In the genomic region with DNA sequence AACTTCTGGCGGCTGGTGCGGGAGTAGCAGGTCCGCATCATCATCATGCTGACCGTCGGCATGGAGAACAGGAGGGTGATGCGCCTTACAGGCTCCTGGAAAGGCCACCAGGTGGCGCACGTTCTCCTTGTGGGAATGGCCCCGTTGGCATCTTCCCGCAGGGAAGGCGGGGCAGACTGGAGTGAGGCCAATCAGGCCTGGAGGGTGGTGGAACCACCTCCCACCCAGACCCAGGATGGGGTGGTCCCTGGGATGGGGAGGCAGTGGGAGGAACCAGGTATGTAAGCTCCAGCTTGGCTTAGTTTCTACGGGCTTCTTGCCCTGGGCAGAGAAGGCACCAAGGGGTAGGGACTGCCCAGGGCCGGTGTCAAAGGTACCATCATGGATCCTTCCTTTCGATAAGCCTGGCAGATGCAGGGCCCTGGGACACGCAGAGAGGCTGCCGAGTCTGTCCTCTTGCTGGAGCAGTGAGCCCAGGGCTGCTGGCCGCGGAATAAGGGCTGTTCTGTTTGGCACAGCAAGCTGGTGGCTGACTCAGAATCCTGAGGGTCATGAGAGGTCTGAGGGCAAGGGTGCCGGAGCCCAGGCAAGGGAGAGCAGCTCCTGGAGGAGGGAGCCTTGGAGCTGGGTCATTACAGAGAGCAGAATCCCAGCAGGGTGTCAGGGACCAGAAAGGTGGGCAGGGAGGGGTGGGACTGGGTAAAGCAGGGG, we compare ENCODE assay signal across 8 cellular contexts. TPM values are rescaled to one million over a fixed set of nuclear protein-coding genes. Genes with fewer than 3 reads are reported as not detected.
DNase-seq lines count a peak whose midpoint lies in the region; ATAC-seq and FAIRE-seq lines count a peak whose summit lies in the region.

No MANE protein-coding gene starts in this region.

- no peak overlapping the region for H3K27ac Mint-ChIP-seq in activated naive CD4-positive, alpha-beta T cell treated with anti-CD3 and anti-CD28 coated beads, Interleukin-2, amount 50 U/mL, for 72 hours

- peak; percentile 85 to 89 for DNase-seq in NCI-H524 (lab: John Stamatoyannopoulos, UW)
- DNase-seq in NCI-H524 treated with DMSO at 0.1 percent for 48 hours (lab: John Stamatoyannopoulos, UW) = no peak
- peak; percentile 84 for DNase-seq in NCI-H1048 (lab: John Stamatoyannopoulos, UW)
- peak; percentile 84 for DNase-seq in SKM-1 (lab: John Stamatoyannopoulos, UW; ENCODE audit: unreplicated experiment)
- DNase-seq in activated naive CD4-positive, alpha-beta T cell treated with anti-CD3 and anti-CD28 coated beads, Interleukin-2, amount 50 U/mL, for 72 hours (ENCODE audit: low spot score in 2 of 2) = peak in 1 of 2 donors; percentile 79
- DNase-seq in Right ventricle myocardium inferior (ENCODE audit: missing footprints) = peak; percentile 93
- peak; percentile 78 for DNase-seq in pons (ENCODE audit: low spot score)
- peak; percentile 87 for DNase-seq in urothelium cell line (ENCODE audit: low spot score)

- ATAC-seq in activated naive CD4-positive, alpha-beta T cell treated with anti-CD3 and anti-CD28 coated beads, Interleukin-2, amount 50 U/mL, for 72 hours = peak; percentile 76 to 81
- peak; percentile 61 for ATAC-seq in Right ventricle myocardium inferior

- peak; percentile 79 for FAIRE-seq in urothelium cell line (lab: Jason Lieb, UNC)

- H3K9me3 Mint-ChIP-seq in activated naive CD4-positive, alpha-beta T cell treated with anti-CD3 and anti-CD28 coated beads, Interleukin-2, amount 50 U/mL, for 72 hours = no peaks in the 10 kb centered on the region

- no peaks in the 10 kb centered on the region for H3K36me3 Mint-ChIP-seq in activated naive CD4-positive, alpha-beta T cell treated with anti-CD3 and anti-CD28 coated beads, Interleukin-2, amount 50 U/mL, for 72 hours

- intact Hi-C loops in Right ventricle myocardium inferior (cut with DNase I) = no loop called here

RNA-seq across cellular contexts. Expression of gene LGR6, which starts 8.7 kb away (rescaled TPM):
- total RNA-seq in activated naive CD4-positive, alpha-beta T cell treated with anti-CD3 and anti-CD28 coated beads, Interleukin-2, amount 50 U/mL, for 72 hours = under 1 TPM; 0.14 TPM
- 4.1 TPM for total RNA-seq in Right ventricle myocardium inferior

RNA-seq across cellular contexts. Expression of gene PTPN7, which starts 24.5 kb away (rescaled TPM):
- 100 to 1,000 TPM; 119 to 198 TPM for total RNA-seq in activated naive CD4-positive, alpha-beta T cell treated with anti-CD3 and anti-CD28 coated beads, Interleukin-2, amount 50 U/mL, for 72 hours
- 0.51 TPM for total RNA-seq in Right ventricle myocardium inferior

RNA-seq across cellular contexts. Expression of gene ARL8A, which starts 40.4 kb away (rescaled TPM):
- 10 to 100 TPM; 38.8 to 63.2 TPM for total RNA-seq in activated naive CD4-positive, alpha-beta T cell treated with anti-CD3 and anti-CD28 coated beads, Interleukin-2, amount 50 U/mL, for 72 hours
- total RNA-seq in Right ventricle myocardium inferior = 64.6 TPM

Comparison
In these comparisons a context has a peak if more than half of its experiments do, and no peak if none do; other contexts are left out.
1. RNA of gene PTPN7, which starts 24.5 kb away (total RNA-seq): 119 to 198 TPM in activated naive CD4-positive, alpha-beta T cell treated with anti-CD3 and anti-CD28 coated beads, Interleukin-2, amount 50 U/mL, for 72 hours; 0.51 TPM in Right ventricle myocardium inferior (single experiment); every median in the first group is over 10 times any median in the second.